19 cellular contexts compared by ENCODE assay signal in the genomic region with DNA sequence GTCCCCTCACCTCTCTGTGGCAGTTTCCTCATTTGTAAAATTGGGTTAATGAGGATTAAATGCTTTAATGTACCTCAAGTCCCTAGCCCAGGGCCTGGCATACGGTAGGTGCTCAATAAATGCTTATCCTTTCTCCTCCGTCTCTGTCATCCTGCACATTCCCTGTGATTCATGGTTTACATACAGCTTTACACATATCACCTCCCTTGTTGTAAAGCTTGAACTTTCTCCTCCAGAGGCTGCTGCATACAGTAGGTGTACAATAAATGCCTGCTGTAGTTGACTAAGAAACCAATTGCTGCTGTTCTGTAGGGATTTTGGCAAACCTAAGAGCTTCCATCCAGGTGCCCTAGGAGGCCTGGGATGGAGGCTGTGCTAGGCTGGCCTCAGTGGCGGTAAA. TPM values are rescaled to one million over a fixed set of nuclear protein-coding genes. Genes with fewer than 3 reads are reported as not detected.
DNase-seq lines count a peak whose midpoint lies in the region; ATAC-seq, FAIRE-seq and TF ChIP-seq lines count a peak whose summit lies in the region.
"Had no signal": no experiment of that assay in that cellular context is flagged by ENCODE, and none has a peak within 500 bp of the region (broad histone marks: within the 10 kb centered on the region; RNA-seq: fewer than 3 reads in every experiment).

No MANE protein-coding gene starts in this region.

- no peaks in the 10 kb centered on the region for H3K79me2 ChIP-seq in H1 (ENCODE audit: control insufficient read depth in 1 of 2, insufficient read depth in 2 of 2, low read length in 2 of 2)

- FAIRE-seq in H1 (lab: Jason Lieb, UNC) = no peak
- FAIRE-seq: A204.1, GM12892, GM18507 had no signal

- CTCF ChIA-PET in HEK293 (lab: Yijun Ruan, JAX) (interaction anchor here (0.5 to 2.2 kb wide), 6 partner anchors 10 to 1411 kb away, joined by 3 to 9 read pairs (median 4); a partner anchor contains a TSS), H1 (lab: Charles Lee; ENCODE audit: partially characterized antibody) (interaction anchor here (0.5 to 3.9 kb wide), 8 partner anchors 12 to 149 kb away, joined by 3 to 29 read pairs (median 3); a partner anchor contains a TSS)

- no peak for TF ChIP-seq RAD21 in H1 (IDR thresholded peaks at IDR 0.05 in 1 of 2, conservative IDR thresholded peaks at IDR 0.05 in 1 of 2; ENCODE audit: low read depth in 2 of 2, low read length in 2 of 2)

- H2BK120ac ChIP-seq in H1 (replicated peaks; ENCODE audit: low read depth, low read length) = no peak overlapping the region

- no peak overlapping the region for H3K14ac ChIP-seq in H1 (ENCODE audit: insufficient read length)

- no peak overlapping the region for H4K5ac ChIP-seq in H1 (ENCODE audit: insufficient read length, low read depth, low read length)

- no peak overlapping the region for H2BK5ac ChIP-seq in H1 (ENCODE audit: low read depth, low read length)

- H2BK20ac ChIP-seq in H1 (ENCODE audit: low read length) = no peak overlapping the region

- H3K27me3 ChIP-seq in H1 (replicated peaks in 1 of 4; ENCODE audit: control insufficient read depth in 3 of 4, extremely low read depth in 1 of 4, insufficient read depth in 3 of 4, low read length in 3 of 4) = peaks cover 0 to 21% (median 9%) of the 10 kb centered on the region in 4 experiments; a peak in 4 of 7 replicates
- H3K27me3 ChIP-seq in rectal smooth muscle tissue (ENCODE audit: control insufficient read depth, insufficient read depth, low read length) = no peaks in the 10 kb centered on the region
- no peaks in the 10 kb centered on the region for H3K27me3 ChIP-seq in tibial artery

- no peak overlapping the region for H4K8ac ChIP-seq in H1 (ENCODE audit: extremely low read depth, insufficient read depth, low read length)

- no peak for TF ChIP-seq EP300 in H1 (IDR thresholded peaks at IDR 0.05; ENCODE audit: borderline replicate concordance in 1 of 2, low read depth in 2 of 2, low read length in 2 of 2)

- no peak overlapping the region for H2BK15ac ChIP-seq in H1 (ENCODE audit: low read length)

- peaks cover 2% of the 10 kb centered on the region; the same call in 1 of the 2 replicates for H3K23me2 ChIP-seq in H1 (ENCODE audit: low read depth, low read length)

- H3K23ac ChIP-seq in H1 (ENCODE audit: insufficient read length) = no peak overlapping the region

- no peaks in the 10 kb centered on the region for H4K20me1 ChIP-seq in H1 (replicated peaks in 1 of 2; ENCODE audit: control insufficient read depth in 1 of 2, insufficient read depth in 2 of 2, low read length in 2 of 2)

- H3K27ac ChIP-seq in HEK293 (ENCODE audit: extremely low read depth, low read depth, low read length) (no peak overlapping the region), H1 (ENCODE audit: low read depth, low read length) (no peak overlapping the region), rectal smooth muscle tissue (ENCODE audit: low read depth, low read length) (peak overlapping the region; percentile 99), tibial artery (peak overlapping the region; percentile 95 to 98)
- H3K27ac ChIP-seq: C4-2B had no signal

- TF ChIP-seq POLR2A in H1 (IDR thresholded peaks at IDR 0.05; ENCODE audit: control extremely low read depth in 1 of 2, low read depth in 2 of 2, low read length in 2 of 2) = no peak

- H3K4me1 ChIP-seq in HEK293 (ENCODE audit: control insufficient read depth, insufficient read depth, low read length) (peaks cover 6% of the 10 kb centered on the region; the same call in 1 of the 2 replicates), H1 (replicated peaks in 1 of 4; ENCODE audit: control insufficient read depth in 3 of 4, insufficient read depth in 4 of 4, low read length in 3 of 4) (peaks cover 0 to 11% (median 10%) of the 10 kb centered on the region in 4 experiments; a peak in 6 of 7 replicates), rectal smooth muscle tissue (ENCODE audit: control insufficient read depth, insufficient read depth, low read length) (peaks cover 24% of the 10 kb centered on the region), tibial artery (peaks cover 0 to 59% (median 41%) of the 10 kb centered on the region in 4 donors)

- intact Hi-C loops in tibial artery (cut with DNase I; ENCODE audit: low total_unique reads) = no loop called here

- H4K91ac ChIP-seq in H1 (replicated peaks; ENCODE audit: insufficient read length, low read length) = no peak overlapping the region

- no peak for TF ChIP-seq CTCF in HEK293 (tag by site-specific recombination; IDR thresholded peaks at IDR 0.05)
- no peak for TF ChIP-seq CTCF in H1 (IDR thresholded peaks at IDR 0.05; ENCODE audit: control extremely low read depth in 1 of 3, insufficient read depth in 1 of 3, low read depth in 1 of 3, low read length in 3 of 3)
- TF ChIP-seq CTCF in tibial artery (IDR thresholded peaks at IDR 0.05) = no peak

- H3K36me3 ChIP-seq in HEK293 (ENCODE audit: control insufficient read depth in 2 of 2, insufficient read depth in 1 of 2, low read length in 2 of 2) = no peaks in the 10 kb centered on the region
- no peaks in the 10 kb centered on the region for H3K36me3 ChIP-seq in H1 (ENCODE audit: control insufficient read depth in 2 of 4, insufficient read depth in 4 of 4, low read length in 3 of 4)
- H3K36me3 ChIP-seq in rectal smooth muscle tissue (ENCODE audit: control insufficient read depth, insufficient read depth, low read length) = no peaks in the 10 kb centered on the region
- H3K36me3 ChIP-seq in tibial artery = peaks cover 0 to 4% (median 0%) of the 10 kb centered on the region in 3 donors

- ATAC-seq in HG02884 (IDR thresholded peaks at IDR 0.05; ENCODE audit: unreplicated experiment) = no peak
- ATAC-seq: SK-N-SH treated with all-trans-retinoic acid at 6 μM for 48 hours had no signal

- no peak overlapping the region for H3K18ac ChIP-seq in H1 (ENCODE audit: extremely low read depth, low read length)

- WGBS in H1 (ENCODE audit: extremely low coverage in 1 of 2, insufficient coverage in 1 of 2, insufficient read length in 1 of 2, insufficient replicate concordance in 2 of 2, low coverage in 1 of 2, low lambda C conversion rate in 2 of 2, missing lambda C conversion rate in 1 of 2), 2 experiments = 94% methylated on average over 3 of the region's 3 CpGs; no CpG with 5 or more reads in 1 of the 2 experiments

- H2AFZ ChIP-seq in H1 (ENCODE audit: low read length) = no peak overlapping the region

- H2AK5ac ChIP-seq in H1 (ENCODE audit: low read depth, low read length) = no peak overlapping the region

- H2BK12ac ChIP-seq in H1 (ENCODE audit: low read depth, low read length) = 0 out of 2 replicates have a peak overlapping the region, but pooled peaks have one; percentile 46

- no peaks in the 10 kb centered on the region for H3K9me3 ChIP-seq in HEK293 (ENCODE audit: control insufficient read depth, insufficient read depth, low read depth, low read length)
- no peaks in the 10 kb centered on the region for H3K9me3 ChIP-seq in H1 (ENCODE audit: insufficient read depth in 2 of 2, low read depth in 1 of 2, low read length in 1 of 2)
- H3K9me3 ChIP-seq in tibial artery = no peaks in the 10 kb centered on the region

- DNase-seq in H1 (ENCODE audit: low read depth in 1 of 2, low spot score in 2 of 2) = no peak
- no peak for DNase-seq in tibial artery
- no peak for DNase-seq in occipital lobe (lab: John Stamatoyannopoulos, UW)
- DNase-seq in germinal center (ENCODE audit: low spot score) = no peak
- DNase-seq: Calu3; CD8-positive, alpha-beta memory T cell; DMS153; MV-4-11; NCI-H2081; NCI-H2171; NCI-H345 had no signal

- H3K56ac ChIP-seq in H1 (replicated peaks; ENCODE audit: insufficient read length, low read depth, low read length) = no peak overlapping the region

- H3K4me3 ChIP-seq in HEK293 (ENCODE audit: low read depth, low read length) (no peak overlapping the region), H1 (ENCODE audit: extremely low read depth in 1 of 4, insufficient read depth in 2 of 4, low read depth in 3 of 4, low read length in 4 of 4) (no peak overlapping the region), rectal smooth muscle tissue (ENCODE audit: low read length) (no peak overlapping the region), tibial artery (no peak overlapping the region)

- H3K9ac ChIP-seq in H1 (replicated peaks in 1 of 4; ENCODE audit: extremely low read depth in 1 of 4, low read depth in 3 of 4, low read length in 3 of 4) = no peak overlapping the region
- no peak overlapping the region for H3K9ac ChIP-seq in rectal smooth muscle tissue (ENCODE audit: low read length)

- H3K4me2 ChIP-seq in H1 (ENCODE audit: insufficient read depth in 1 of 2, low read depth in 2 of 2, low read length in 2 of 2) = no peak overlapping the region

- no peak overlapping the region for H3K4ac ChIP-seq in H1 (replicated peaks; ENCODE audit: insufficient read length, low read depth, low read length)

- H3K79me1 ChIP-seq in H1 (ENCODE audit: low read depth, low read length) = no peaks in the 10 kb centered on the region

- POLR2A ChIA-PET in HEK293 (lab: Yijun Ruan, JAX) = interaction anchor here (1.4 kb wide), 1 partner anchor 9 kb away, joined by 7 read pairs; a partner anchor contains a TSS
- POLR2A ChIA-PET in H1 (lab: Charles Lee; ENCODE audit: partially characterized antibody) = interaction anchor here (0.8 to 1.2 kb wide), 3 partner anchors 11 to 74 kb away, joined by 3 read pairs; partner anchors contain the start of gene IMP3

TF ChIP-seq in HEK293, 187 proteins besides CTCF, POLR2A, EP300 and RAD21:
- peak; percentile 60; the same call in 1 of the 2 replicates for TF ChIP-seq ZNF664 (tag by site-specific recombination; IDR thresholded peaks at IDR 0.05)
- no peak for TF ChIP-seq ZNF221 (tag by site-specific recombination; IDR thresholded peaks at IDR 0.05; ENCODE audit: borderline replicate concordance)

TF ChIP-seq in H1, 55 proteins besides CTCF, POLR2A, EP300 and RAD21 (continues in another document):
- TF ChIP-seq CREB1 (IDR thresholded peaks at IDR 0.05) = no peak
- TF ChIP-seq ZNF274 (IDR thresholded peaks at IDR 0.05; ENCODE audit: borderline replicate concordance, extremely low read depth, low read length) = no peak
- TF ChIP-seq GABPA (IDR thresholded peaks at IDR 0.05; ENCODE audit: borderline replicate concordance, insufficient read depth, low read length) = no peak
- no peak for TF ChIP-seq NRF1 (IDR thresholded peaks at IDR 0.05; ENCODE audit: low read depth, low read length)

RNA-seq across cellular contexts. Expression of gene CSPG4, which starts 1.5 kb away (rescaled TPM):
- 3.0 and 3.2 TPM in 2 replicates for total RNA-seq in H1 (2021; fragmentation: NEBNext Ultra II Directional; extraction: Animal tissue kit (Norgen Biotek cat#: 25700))
- 1.4 and 1.9 TPM in 2 replicates for polyA plus RNA-seq in H1 (2011; rRNA removed)
- polyA plus RNA-seq in H1 (2011; cell fraction: cytosol; rRNA removed) = 1.0 TPM
- polyA plus RNA-seq in H1 (2011; cell fraction: nucleus; rRNA removed) = 4.7 TPM
- polyA plus RNA-seq in H1 (2012, experiment 1 of 2) = 1.5 to 3.6 TPM (median 2.6 TPM) in 4 replicates
- 1.6 TPM for polyA plus RNA-seq in H1 (2012, experiment 2 of 2)
- 3.1 TPM for polyA plus RNA-seq in H1 (2013, experiment 1 of 2)
- polyA plus RNA-seq in H1 (2013, experiment 2 of 2) = 2.0 TPM
- 2.5 and 3.3 TPM in 2 replicates for polyA minus RNA-seq in H1 (2011; rRNA and poly(A)+ RNA removed)
- polyA minus RNA-seq in H1 (2011; cell fraction: cytosol; rRNA and poly(A)+ RNA removed) = 2.3 TPM
- 3.6 TPM for polyA minus RNA-seq in H1 (2011; cell fraction: nucleus; rRNA and poly(A)+ RNA removed)
- total RNA-seq in occipital lobe = 5.5 TPM
- total RNA-seq: Calu3; CD8-positive, alpha-beta memory T cell had no signal
- polyA plus RNA-seq: CD8-positive, alpha-beta memory T cell had no signal

Comparison
In these comparisons a context has a peak if more than half of its experiments do, and no peak if none do; other contexts are left out.
1. H3K27ac ChIP-seq: peak in rectal smooth muscle tissue (single experiment) and tibial artery (2 of 2); none in HEK293 (single experiment) and H1 (single experiment).